17 cellular contexts compared by ENCODE assay signal in genomic region chr6:31067881-31068737, GRCh38. TPM values are rescaled to one million over a fixed set of nuclear protein-coding genes. Genes with fewer than 3 reads are reported as not detected.
"Had no signal": no experiment of that assay in that cellular context is flagged by ENCODE, and none has a peak within 500 bp of the region (broad histone marks: within the 10 kb centered on the region; RNA-seq: fewer than 3 reads in every experiment).

No MANE protein-coding gene starts in this region.

- H3K9ac ChIP-seq: parathyroid adenoma had no signal

- H3K4me3 Mint-ChIP-seq: activated CD4-positive, alpha-beta T cell treated with anti-CD3 and anti-CD28 coated beads, Interleukin-2, amount 10 ng/mL, durations not matched to agents 7 days and 5 days; activated naive CD4-positive, alpha-beta T cell treated with anti-CD3 and anti-CD28 coated beads, Interleukin-2, amount 50 U/mL, for 24 hours; activated T-cell treated with anti-CD3 and anti-CD28 coated beads, Interleukin-2, amount 50 U/mL, for 4 hours; natural killer cell; stimulated activated naive B cell treated with anti-CD40 and anti-IgM and Interleukin-4, amounts not matched to agents 10 μg/mL and 1 μg/mL and 100 μg/mL, for 72 hours had no signal

- H3K79me2 ChIP-seq: parathyroid adenoma had no signal

- H3K9me3 Mint-ChIP-seq: activated CD4-positive, alpha-beta T cell treated with anti-CD3 and anti-CD28 coated beads, Interleukin-2, amount 10 ng/mL, durations not matched to agents 7 days and 5 days; activated naive CD4-positive, alpha-beta T cell treated with anti-CD3 and anti-CD28 coated beads, Interleukin-2, amount 50 U/mL, for 24 hours; activated T-cell treated with anti-CD3 and anti-CD28 coated beads, Interleukin-2, amount 50 U/mL, for 4 hours; natural killer cell; stimulated activated naive B cell treated with anti-CD40 and anti-IgM and Interleukin-4, amounts not matched to agents 10 μg/mL and 1 μg/mL and 100 μg/mL, for 72 hours had no signal

- H3K27ac Mint-ChIP-seq: activated CD4-positive, alpha-beta T cell treated with anti-CD3 and anti-CD28 coated beads, Interleukin-2, amount 10 ng/mL, durations not matched to agents 7 days and 5 days; activated naive CD4-positive, alpha-beta T cell treated with anti-CD3 and anti-CD28 coated beads, Interleukin-2, amount 50 U/mL, for 24 hours; natural killer cell; stimulated activated naive B cell treated with anti-CD40 and anti-IgM and Interleukin-4, amounts not matched to agents 10 μg/mL and 1 μg/mL and 100 μg/mL, for 72 hours had no signal

- H3K36me3 Mint-ChIP-seq: activated naive CD4-positive, alpha-beta T cell treated with anti-CD3 and anti-CD28 coated beads, Interleukin-2, amount 50 U/mL, for 24 hours; natural killer cell; stimulated activated naive B cell treated with anti-CD40 and anti-IgM and Interleukin-4, amounts not matched to agents 10 μg/mL and 1 μg/mL and 100 μg/mL, for 72 hours had no signal

- H3K9me3 ChIP-seq: colonic mucosa, heart left ventricle, neutrophil, spleen, thyroid gland had no signal

- H3K27me3 Mint-ChIP-seq: activated naive CD4-positive, alpha-beta T cell treated with anti-CD3 and anti-CD28 coated beads, Interleukin-2, amount 50 U/mL, for 24 hours; stimulated activated naive B cell treated with anti-CD40 and anti-IgM and Interleukin-4, amounts not matched to agents 10 μg/mL and 1 μg/mL and 100 μg/mL, for 72 hours had no signal

- H3K4me1 ChIP-seq: colonic mucosa had no signal

- H3K27ac ChIP-seq: cardiac muscle cell, colonic mucosa, heart left ventricle, neutrophil, parathyroid adenoma, spleen had no signal

- H2AFZ ChIP-seq: parathyroid adenoma had no signal

- H3K36me3 ChIP-seq: cardiac muscle cell, colonic mucosa, heart left ventricle, neutrophil, spleen, thyroid gland had no signal

- H3K4me1 Mint-ChIP-seq: activated CD4-positive, alpha-beta T cell treated with anti-CD3 and anti-CD28 coated beads, Interleukin-2, amount 10 ng/mL, durations not matched to agents 7 days and 5 days; natural killer cell; stimulated activated naive B cell treated with anti-CD40 and anti-IgM and Interleukin-4, amounts not matched to agents 10 μg/mL and 1 μg/mL and 100 μg/mL, for 72 hours had no signal

- H3K27me3 ChIP-seq: cardiac muscle cell, colonic mucosa, heart left ventricle, spleen, thyroid gland had no signal

- H3K4me3 ChIP-seq: cardiac muscle cell, colonic mucosa, heart left ventricle, spleen, thyroid gland had no signal

RNA-seq across cellular contexts. Expression of gene C6orf15, which starts 44.3 kb away (rescaled TPM):
- total RNA-seq: activated CD4-positive, alpha-beta T cell treated with anti-CD3 and anti-CD28 coated beads, Interleukin-2, amount 10 ng/mL, durations not matched to agents 7 days and 5 days; activated T-cell treated with anti-CD3 and anti-CD28 coated beads, Interleukin-2, amount 50 U/mL, for 4 hours; cardiac muscle cell; colonic mucosa; frontal cortex; heart left ventricle; kidney; left ventricle myocardium superior; natural killer cell; spleen; thyroid gland; ureter had no signal
- polyA plus RNA-seq: adipose tissue, cardiac muscle cell, heart left ventricle, spleen had no signal

RNA-seq across cellular contexts. Expression of gene PSORS1C1, which starts 46.5 kb away (rescaled TPM):
- total RNA-seq: activated T-cell treated with anti-CD3 and anti-CD28 coated beads, Interleukin-2, amount 50 U/mL, for 4 hours; cardiac muscle cell; frontal cortex; natural killer cell had no signal
- polyA plus RNA-seq: cardiac muscle cell had no signal

RNA-seq across cellular contexts. Expression of gene CDSN, which starts 52.1 kb away (rescaled TPM):
- total RNA-seq: activated CD4-positive, alpha-beta T cell treated with anti-CD3 and anti-CD28 coated beads, Interleukin-2, amount 10 ng/mL, durations not matched to agents 7 days and 5 days; activated T-cell treated with anti-CD3 and anti-CD28 coated beads, Interleukin-2, amount 50 U/mL, for 4 hours; cardiac muscle cell; colonic mucosa; frontal cortex; left ventricle myocardium superior; natural killer cell; spleen; ureter had no signal
- polyA plus RNA-seq: cardiac muscle cell, spleen had no signal

RNA-seq across cellular contexts. Expression of gene MUC22, which starts 57.8 kb away (rescaled TPM):
- total RNA-seq: activated CD4-positive, alpha-beta T cell treated with anti-CD3 and anti-CD28 coated beads, Interleukin-2, amount 10 ng/mL, durations not matched to agents 7 days and 5 days; activated T-cell treated with anti-CD3 and anti-CD28 coated beads, Interleukin-2, amount 50 U/mL, for 4 hours; cardiac muscle cell; colonic mucosa; frontal cortex; kidney; natural killer cell; spleen; thyroid gland; ureter had no signal
- polyA plus RNA-seq: adipose tissue, cardiac muscle cell, spleen had no signal
